Comparison of ENCODE assay signal across 1 cellular context in genomic region chr15:74433592-74434259, GRCh38.
TF ChIP-seq lines count a peak whose summit lies in the region.

Gene SEMA7A, minus strand, starts transcription at chr15:74433958. Its CDS starts 40 bp downstream, at chr15:74433918.

TF ChIP-seq in HepG2, 621 proteins besides CTCF, POLR2A, EP300 and RAD21 (continued from another document and continues in another):
- TF ChIP-seq MYPOP (CRISPR knock-in tag; IDR thresholded peaks at IDR 0.05), result no peak
- TF ChIP-seq ZNF652 (CRISPR knock-in tag; IDR thresholded peaks at IDR 0.05; ENCODE audit: borderline replicate concordance, low read depth), result no peak
- TF ChIP-seq ZNF790 (CRISPR knock-in tag; IDR thresholded peaks at IDR 0.05; ENCODE audit: borderline replicate concordance), result 0 out of 2 replicates have a peak, but pooled peaks have one; percentile 55
- TF ChIP-seq ZNF160 (CRISPR knock-in tag; IDR thresholded peaks at IDR 0.05), result 0 out of 2 replicates have a peak, but pooled peaks have one; percentile 60
- TF ChIP-seq SIN3A (IDR thresholded peaks at IDR 0.05; ENCODE audit: borderline replicate concordance, low read depth, low read length), result peak; percentile 79; the same call in 1 of the 2 replicates
- TF ChIP-seq NFIC (IDR thresholded peaks at IDR 0.05; ENCODE audit: low read length), result no peak
- TF ChIP-seq ARNT (IDR thresholded peaks at IDR 0.05), result no peak
- TF ChIP-seq ELF3 (CRISPR knock-in tag; IDR thresholded peaks at IDR 0.05), result 0 out of 2 replicates have a peak, but pooled peaks have one; percentile 24
- TF ChIP-seq KDM2A (CRISPR knock-in tag; IDR thresholded peaks at IDR 0.05; ENCODE audit: borderline replicate concordance, low read depth), result peak; percentile 68
- no peak for TF ChIP-seq ZNF33B (CRISPR knock-in tag; IDR thresholded peaks at IDR 0.05)
- TF ChIP-seq ZNF549 (CRISPR knock-in tag; IDR thresholded peaks at IDR 0.05), result no peak
- TF ChIP-seq ETV5 (CRISPR knock-in tag; IDR thresholded peaks at IDR 0.05; ENCODE audit: borderline replicate concordance), result 0 out of 2 replicates have a peak, but pooled peaks have one; percentile 3
- TF ChIP-seq ZNF616 (CRISPR knock-in tag; IDR thresholded peaks at IDR 0.05; ENCODE audit: low read depth), result 0 out of 2 replicates have a peak, but pooled peaks have one; percentile 28
- TF ChIP-seq TBX2 (CRISPR knock-in tag; IDR thresholded peaks at IDR 0.05; ENCODE audit: borderline replicate concordance), result peak; percentile 64
- TF ChIP-seq IKZF4 (CRISPR knock-in tag; IDR thresholded peaks at IDR 0.05; ENCODE audit: borderline replicate concordance, low read depth, not compliant biosample characterization), result peak; percentile 86
- no peak for TF ChIP-seq KAT2B (IDR thresholded peaks at IDR 0.05; ENCODE audit: borderline replicate concordance, low read depth, low read length)
- TF ChIP-seq ZNF276 (CRISPR knock-in tag; IDR thresholded peaks at IDR 0.05; ENCODE audit: low read depth), result 0 out of 2 replicates have a peak, but pooled peaks have one; percentile 53
- TF ChIP-seq ZNF546 (CRISPR knock-in tag; conservative IDR thresholded peaks at IDR 0.05), result 0 out of 2 replicates have a peak, but pooled peaks have one; percentile 77
- no peak for TF ChIP-seq ZNF703 (CRISPR knock-in tag; IDR thresholded peaks at IDR 0.05; ENCODE audit: borderline replicate concordance)
- peak; percentile 42; the same call in 1 of the 2 replicates for TF ChIP-seq NRL (CRISPR knock-in tag; IDR thresholded peaks at IDR 0.05; ENCODE audit: borderline replicate concordance)
- 0 out of 2 replicates have a peak, but pooled peaks have one; percentile 26 for TF ChIP-seq PHF21A (CRISPR knock-in tag; IDR thresholded peaks at IDR 0.05)
- TF ChIP-seq HOXA9 (CRISPR knock-in tag; IDR thresholded peaks at IDR 0.05; ENCODE audit: borderline replicate concordance), result 0 out of 2 replicates have a peak, but pooled peaks have one; percentile 45
- TF ChIP-seq ZNF766 (CRISPR knock-in tag; IDR thresholded peaks at IDR 0.05; ENCODE audit: borderline replicate concordance), result peak; percentile 65; the same call in 1 of the 2 replicates
- peak; percentile 48; the same call in 1 of the 2 replicates for TF ChIP-seq ZSCAN21 (CRISPR knock-in tag; IDR thresholded peaks at IDR 0.05; ENCODE audit: borderline replicate concordance)
- TF ChIP-seq HNRNPL (IDR thresholded peaks at IDR 0.05; ENCODE audit: low read depth, low read length), result 0 out of 2 replicates have a peak, but pooled peaks have one; percentile 35
- TF ChIP-seq GMEB2 (CRISPR knock-in tag; IDR thresholded peaks at IDR 0.05; ENCODE audit: low read depth), result no peak
- peak; percentile 72; the same call in 1 of the 2 replicates for TF ChIP-seq ZNF761 (CRISPR knock-in tag; conservative IDR thresholded peaks at IDR 0.05)
- TF ChIP-seq SYNCRIP (IDR thresholded peaks at IDR 0.05; ENCODE audit: insufficient read depth, low read depth, low read length), result no peak
- peak; percentile 79 for TF ChIP-seq SKI (IDR thresholded peaks at IDR 0.05; ENCODE audit: partially characterized antibody)
- peak; percentile 75; the same call in 1 of the 2 replicates for TF ChIP-seq ZNF772 (CRISPR knock-in tag; IDR thresholded peaks at IDR 0.05)
- no peak for TF ChIP-seq CREB3 (CRISPR knock-in tag; IDR thresholded peaks at IDR 0.05)
- TF ChIP-seq ZNF564 (CRISPR knock-in tag; IDR thresholded peaks at IDR 0.05), result peak; percentile 76; the same call in 1 of the 2 replicates
- TF ChIP-seq ZFX (CRISPR knock-in tag; IDR thresholded peaks at IDR 0.05; ENCODE audit: low read depth), result peak; percentile 64
- TF ChIP-seq TFDP1 (CRISPR knock-in tag; IDR thresholded peaks at IDR 0.05; ENCODE audit: borderline replicate concordance), result peak; percentile 50
- 0 out of 2 replicates have a peak, but pooled peaks have one; percentile 18 for TF ChIP-seq ZBTB7B (CRISPR knock-in tag; IDR thresholded peaks at IDR 0.05)
- TF ChIP-seq EED (CRISPR knock-in tag; IDR thresholded peaks at IDR 0.05), result peak; percentile 79; the same call in 1 of the 2 replicates
- TF ChIP-seq HOXD1 (CRISPR knock-in tag; IDR thresholded peaks at IDR 0.05), result no peak
- peak; percentile 36; the same call in 1 of the 2 replicates for TF ChIP-seq ZZZ3 (CRISPR knock-in tag; IDR thresholded peaks at IDR 0.05; ENCODE audit: borderline replicate concordance)
- peak; percentile 75; the same call in 1 of the 2 replicates for TF ChIP-seq POLR2AphosphoS5 (IDR thresholded peaks at IDR 0.05; ENCODE audit: low read depth, low read length)
- TF ChIP-seq ZNF281 (CRISPR knock-in tag; IDR thresholded peaks at IDR 0.05; ENCODE audit: borderline replicate concordance), result peak; percentile 67
- TF ChIP-seq KDM1A (CRISPR knock-in tag; IDR thresholded peaks at IDR 0.05), result no peak
- TF ChIP-seq DR1 (CRISPR knock-in tag; IDR thresholded peaks at IDR 0.05), result peak; percentile 35; the same call in 1 of the 2 replicates
- 0 out of 2 replicates have a peak, but pooled peaks have one; percentile 42 for TF ChIP-seq BRD4 (CRISPR knock-in tag; IDR thresholded peaks at IDR 0.05)
- no peak for TF ChIP-seq ZNF24 (IDR thresholded peaks at IDR 0.05)
- TF ChIP-seq POLR2G (IDR thresholded peaks at IDR 0.05; ENCODE audit: low read depth, low read length), result peak; percentile 78
- 0 out of 2 replicates have a peak, but pooled peaks have one; percentile 42 for TF ChIP-seq ZBTB1 (CRISPR knock-in tag; IDR thresholded peaks at IDR 0.05; ENCODE audit: borderline replicate concordance)
- TF ChIP-seq PAXIP1 (CRISPR knock-in tag; conservative IDR thresholded peaks at IDR 0.05), result no peak
- TF ChIP-seq ZFY (CRISPR knock-in tag; IDR thresholded peaks at IDR 0.05), result peak; percentile 59
- TF ChIP-seq ZNF839 (CRISPR knock-in tag; IDR thresholded peaks at IDR 0.05; ENCODE audit: borderline replicate concordance), result no peak
- TF ChIP-seq MXI1 (IDR thresholded peaks at IDR 0.05; ENCODE audit: borderline replicate concordance, low read depth, low read length), result peak; percentile 46; the same call in 1 of the 3 replicates
- peak; percentile 74; the same call in 1 of the 2 replicates for TF ChIP-seq DRAP1 (CRISPR knock-in tag; IDR thresholded peaks at IDR 0.05)
- peak; percentile 36; the same call in 1 of the 2 replicates for TF ChIP-seq NFKB2 (CRISPR knock-in tag; IDR thresholded peaks at IDR 0.05; ENCODE audit: borderline replicate concordance)
- 0 out of 2 replicates have a peak, but pooled peaks have one; percentile 84 for TF ChIP-seq ZSCAN20 (CRISPR knock-in tag; IDR thresholded peaks at IDR 0.05; ENCODE audit: borderline replicate concordance)
- no peak for TF ChIP-seq DMAP1 (CRISPR knock-in tag; IDR thresholded peaks at IDR 0.05)
- peak; percentile 87 for TF ChIP-seq RBFOX2 (IDR thresholded peaks at IDR 0.05; ENCODE audit: low read depth, low read length)
- no peak for TF ChIP-seq MAFK (conservative IDR thresholded peaks at IDR 0.05 in 1 of 2, IDR thresholded peaks at IDR 0.05 in 1 of 2; ENCODE audit: low read length in 2 of 2)
